1 cellular context compared by ENCODE assay signal in the genomic region with DNA sequence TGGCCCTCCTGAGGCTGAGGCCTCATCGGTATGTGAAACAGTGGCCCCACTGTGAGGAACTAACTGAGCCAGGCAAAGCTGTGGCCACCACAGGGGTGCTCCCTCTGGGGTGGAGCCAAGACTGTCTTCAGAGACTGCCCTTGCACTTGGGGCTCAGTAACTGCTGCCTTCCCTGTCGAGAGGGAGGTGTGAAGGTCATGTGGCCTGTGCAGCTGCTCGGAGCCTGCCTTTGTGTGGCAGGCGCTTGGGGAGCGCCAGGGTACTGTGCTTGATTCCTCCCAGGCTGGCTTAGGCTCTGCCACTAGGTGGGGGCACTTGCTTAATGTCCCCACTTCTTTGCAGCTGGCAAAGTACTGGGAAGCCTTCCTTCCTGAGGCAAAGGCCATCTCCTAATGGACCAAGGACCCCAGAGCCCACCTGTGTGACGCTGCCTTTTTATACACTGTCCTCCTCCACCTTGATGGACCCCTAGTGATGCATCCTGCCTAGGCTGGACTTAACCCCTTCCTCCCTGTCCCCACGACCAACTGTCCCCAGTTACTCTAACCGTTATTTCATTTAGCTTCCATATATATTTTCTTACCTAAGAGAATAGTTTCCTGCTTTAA.
TF ChIP-seq lines count a peak whose summit lies in the region.

No MANE protein-coding gene starts in this region.

TF ChIP-seq in WTC11, 78 proteins besides CTCF, POLR2A, EP300 and RAD21 (continued from another document):
- TF ChIP-seq, protein P1, sequence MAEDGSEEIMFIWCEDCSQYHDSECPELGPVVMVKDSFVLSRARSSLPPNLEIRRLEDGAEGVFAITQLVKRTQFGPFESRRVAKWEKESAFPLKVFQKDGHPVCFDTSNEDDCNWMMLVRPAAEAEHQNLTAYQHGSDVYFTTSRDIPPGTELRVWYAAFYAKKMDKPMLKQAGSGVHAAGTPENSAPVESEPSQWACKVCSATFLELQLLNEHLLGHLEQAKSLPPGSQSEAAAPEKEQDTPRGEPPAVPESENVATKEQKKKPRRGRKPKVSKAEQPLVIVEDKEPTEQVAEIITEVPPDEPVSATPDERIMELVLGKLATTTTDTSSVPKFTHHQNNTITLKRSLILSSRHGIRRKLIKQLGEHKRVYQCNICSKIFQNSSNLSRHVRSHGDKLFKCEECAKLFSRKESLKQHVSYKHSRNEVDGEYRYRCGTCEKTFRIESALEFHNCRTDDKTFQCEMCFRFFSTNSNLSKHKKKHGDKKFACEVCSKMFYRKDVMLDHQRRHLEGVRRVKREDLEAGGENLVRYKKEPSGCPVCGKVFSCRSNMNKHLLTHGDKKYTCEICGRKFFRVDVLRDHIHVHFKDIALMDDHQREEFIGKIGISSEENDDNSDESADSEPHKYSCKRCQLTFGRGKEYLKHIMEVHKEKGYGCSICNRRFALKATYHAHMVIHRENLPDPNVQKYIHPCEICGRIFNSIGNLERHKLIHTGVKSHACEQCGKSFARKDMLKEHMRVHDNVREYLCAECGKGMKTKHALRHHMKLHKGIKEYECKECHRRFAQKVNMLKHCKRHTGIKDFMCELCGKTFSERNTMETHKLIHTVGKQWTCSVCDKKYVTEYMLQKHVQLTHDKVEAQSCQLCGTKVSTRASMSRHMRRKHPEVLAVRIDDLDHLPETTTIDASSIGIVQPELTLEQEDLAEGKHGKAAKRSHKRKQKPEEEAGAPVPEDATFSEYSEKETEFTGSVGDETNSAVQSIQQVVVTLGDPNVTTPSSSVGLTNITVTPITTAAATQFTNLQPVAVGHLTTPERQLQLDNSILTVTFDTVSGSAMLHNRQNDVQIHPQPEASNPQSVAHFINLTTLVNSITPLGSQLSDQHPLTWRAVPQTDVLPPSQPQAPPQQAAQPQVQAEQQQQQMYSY (CRISPR knock-in tag; IDR thresholded peaks at IDR 0.05) = no peak
- TF ChIP-seq ZNF423 (CRISPR knock-in tag; IDR thresholded peaks at IDR 0.05) (0 out of 2 replicates have a peak, but pooled peaks have one; percentile 43), ZNF671 (CRISPR knock-in tag; IDR thresholded peaks at IDR 0.05) (no peak), ZNF121 (CRISPR knock-in tag; IDR thresholded peaks at IDR 0.05) (no peak), EMX1 (CRISPR knock-in tag; IDR thresholded peaks at IDR 0.05) (no peak)
- TF ChIP-seq, protein P2, sequence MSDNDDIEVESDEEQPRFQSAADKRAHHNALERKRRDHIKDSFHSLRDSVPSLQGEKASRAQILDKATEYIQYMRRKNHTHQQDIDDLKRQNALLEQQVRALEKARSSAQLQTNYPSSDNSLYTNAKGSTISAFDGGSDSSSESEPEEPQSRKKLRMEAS (CRISPR knock-in tag; IDR thresholded peaks at IDR 0.05) = no peak
TF ChIP-seq in WTC11: peak in this region for 2.
